In the genomic region with DNA sequence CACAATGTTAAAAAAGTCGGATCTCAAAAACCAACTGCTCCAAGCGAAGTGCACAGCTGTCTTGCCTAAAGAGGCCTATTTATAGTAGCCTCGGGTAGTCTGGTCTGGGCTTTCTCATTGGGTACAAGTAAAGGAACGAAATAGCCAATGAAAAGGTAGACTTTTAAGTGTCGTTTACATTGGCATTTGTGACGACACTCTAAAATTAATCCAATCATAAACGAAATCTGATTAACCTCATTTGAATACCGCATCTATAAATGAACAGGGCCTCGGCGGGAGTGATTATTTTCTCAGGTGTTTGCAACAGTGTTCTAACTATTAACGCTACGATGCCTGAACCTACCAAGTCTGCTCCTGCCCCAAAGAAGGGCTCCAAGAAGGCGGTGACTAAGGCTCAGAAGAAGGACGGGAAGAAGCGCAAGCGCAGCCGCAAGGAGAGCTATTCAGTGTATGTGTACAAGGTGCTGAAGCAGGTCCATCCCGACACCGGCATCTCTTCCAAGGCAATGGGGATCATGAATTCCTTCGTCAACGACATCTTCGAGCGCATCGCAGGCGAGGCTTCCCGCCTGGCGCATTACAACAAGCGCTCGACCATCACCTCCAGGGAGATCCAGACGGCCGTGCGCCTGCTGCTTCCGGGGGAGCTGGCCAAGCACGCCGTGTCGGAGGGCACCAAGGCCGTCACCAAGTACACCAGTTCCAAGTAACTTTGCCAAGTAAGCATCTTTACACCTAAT, we compare ENCODE assay signal across 1 cellular context.
A peak's percentile ranks its signal among the peaks of the same experiment; 100 is the strongest.
TF ChIP-seq lines count a peak whose summit lies in the region.

No MANE protein-coding gene starts in this region.

TF ChIP-seq in A549, 52 proteins besides CTCF, POLR2A, EP300 and RAD21 (continued from another document):
- TF ChIP-seq CEBPB (IDR thresholded peaks at IDR 0.05) (0 out of 4 replicates have a peak, but pooled peaks of 1 of the 2 experiments have one; percentile 8), HOXB13 (CRISPR knock-in tag; IDR thresholded peaks at IDR 0.05; ENCODE audit: low read depth) (no peak), MYC (IDR thresholded peaks at IDR 0.05; ENCODE audit: borderline replicate concordance, low read length) (no peak; the same call in 1 of the 2 replicates), JUNB (IDR thresholded peaks at IDR 0.05) (no peak), FOXS1 (CRISPR knock-in tag; IDR thresholded peaks at IDR 0.05) (no peak), RFX5 (IDR thresholded peaks at IDR 0.05) (no peak), CHD4 (IDR thresholded peaks at IDR 0.05; ENCODE audit: borderline replicate concordance) (no peak), GATA3 (IDR thresholded peaks at IDR 0.05; ENCODE audit: borderline replicate concordance) (0 out of 2 replicates have a peak, but pooled peaks have one; percentile 12), ESRRA (IDR thresholded peaks at IDR 0.05; ENCODE audit: borderline replicate concordance, low read length) (no peak), HOXB5 (CRISPR knock-in tag; IDR thresholded peaks at IDR 0.05) (no peak), FOSL2 (IDR thresholded peaks at IDR 0.05) (no peak), FOSL2 (CRISPR knock-in tag; IDR thresholded peaks at IDR 0.05) (no peak), NFE2L2 (conservative IDR thresholded peaks at IDR 0.05; ENCODE audit: low read length) (no peak), EHMT2 (IDR thresholded peaks at IDR 0.05; ENCODE audit: low read depth) (no peak), SREBF2 (IDR thresholded peaks at IDR 0.05) (no peak), SMC3 (IDR thresholded peaks at IDR 0.05) (no peak), HOXA7 (CRISPR knock-in tag; IDR thresholded peaks at IDR 0.05) (no peak), RNF2 (IDR thresholded peaks at IDR 0.05; ENCODE audit: borderline replicate concordance, low read depth) (no peak), RARB (CRISPR knock-in tag; IDR thresholded peaks at IDR 0.05) (no peak), MAZ (IDR thresholded peaks at IDR 0.05; ENCODE audit: borderline replicate concordance, low read depth, low read length) (no peak)
- TF ChIP-seq, protein P1, sequence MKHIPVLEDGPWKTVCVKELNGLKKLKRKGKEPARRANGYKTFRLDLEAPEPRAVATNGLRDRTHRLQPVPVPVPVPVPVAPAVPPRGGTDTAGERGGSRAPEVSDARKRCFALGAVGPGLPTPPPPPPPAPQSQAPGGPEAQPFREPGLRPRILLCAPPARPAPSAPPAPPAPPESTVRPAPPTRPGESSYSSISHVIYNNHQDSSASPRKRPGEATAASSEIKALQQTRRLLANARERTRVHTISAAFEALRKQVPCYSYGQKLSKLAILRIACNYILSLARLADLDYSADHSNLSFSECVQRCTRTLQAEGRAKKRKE (CRISPR knock-in tag; IDR thresholded peaks at IDR 0.05; ENCODE audit: low read depth): no peak
- TF ChIP-seq, protein P2, sequence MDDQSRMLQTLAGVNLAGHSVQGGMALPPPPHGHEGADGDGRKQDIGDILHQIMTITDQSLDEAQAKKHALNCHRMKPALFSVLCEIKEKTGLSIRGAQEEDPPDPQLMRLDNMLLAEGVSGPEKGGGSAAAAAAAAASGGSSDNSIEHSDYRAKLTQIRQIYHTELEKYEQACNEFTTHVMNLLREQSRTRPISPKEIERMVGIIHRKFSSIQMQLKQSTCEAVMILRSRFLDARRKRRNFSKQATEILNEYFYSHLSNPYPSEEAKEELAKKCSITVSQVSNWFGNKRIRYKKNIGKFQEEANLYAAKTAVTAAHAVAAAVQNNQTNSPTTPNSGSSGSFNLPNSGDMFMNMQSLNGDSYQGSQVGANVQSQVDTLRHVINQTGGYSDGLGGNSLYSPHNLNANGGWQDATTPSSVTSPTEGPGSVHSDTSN (IDR thresholded peaks at IDR 0.05): no peak
- TF ChIP-seq, protein P3, sequence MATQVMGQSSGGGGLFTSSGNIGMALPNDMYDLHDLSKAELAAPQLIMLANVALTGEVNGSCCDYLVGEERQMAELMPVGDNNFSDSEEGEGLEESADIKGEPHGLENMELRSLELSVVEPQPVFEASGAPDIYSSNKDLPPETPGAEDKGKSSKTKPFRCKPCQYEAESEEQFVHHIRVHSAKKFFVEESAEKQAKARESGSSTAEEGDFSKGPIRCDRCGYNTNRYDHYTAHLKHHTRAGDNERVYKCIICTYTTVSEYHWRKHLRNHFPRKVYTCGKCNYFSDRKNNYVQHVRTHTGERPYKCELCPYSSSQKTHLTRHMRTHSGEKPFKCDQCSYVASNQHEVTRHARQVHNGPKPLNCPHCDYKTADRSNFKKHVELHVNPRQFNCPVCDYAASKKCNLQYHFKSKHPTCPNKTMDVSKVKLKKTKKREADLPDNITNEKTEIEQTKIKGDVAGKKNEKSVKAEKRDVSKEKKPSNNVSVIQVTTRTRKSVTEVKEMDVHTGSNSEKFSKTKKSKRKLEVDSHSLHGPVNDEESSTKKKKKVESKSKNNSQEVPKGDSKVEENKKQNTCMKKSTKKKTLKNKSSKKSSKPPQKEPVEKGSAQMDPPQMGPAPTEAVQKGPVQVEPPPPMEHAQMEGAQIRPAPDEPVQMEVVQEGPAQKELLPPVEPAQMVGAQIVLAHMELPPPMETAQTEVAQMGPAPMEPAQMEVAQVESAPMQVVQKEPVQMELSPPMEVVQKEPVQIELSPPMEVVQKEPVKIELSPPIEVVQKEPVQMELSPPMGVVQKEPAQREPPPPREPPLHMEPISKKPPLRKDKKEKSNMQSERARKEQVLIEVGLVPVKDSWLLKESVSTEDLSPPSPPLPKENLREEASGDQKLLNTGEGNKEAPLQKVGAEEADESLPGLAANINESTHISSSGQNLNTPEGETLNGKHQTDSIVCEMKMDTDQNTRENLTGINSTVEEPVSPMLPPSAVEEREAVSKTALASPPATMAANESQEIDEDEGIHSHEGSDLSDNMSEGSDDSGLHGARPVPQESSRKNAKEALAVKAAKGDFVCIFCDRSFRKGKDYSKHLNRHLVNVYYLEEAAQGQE (IDR thresholded peaks at IDR 0.05): no peak; the same call in none of the 2 replicates
